11 cellular contexts compared by ENCODE assay signal in genomic region chr16:73019456-73020362, GRCh38. TPM values are rescaled to one million over a fixed set of nuclear protein-coding genes. Genes with fewer than 3 reads are reported as not detected.
DNase-seq lines count a peak whose midpoint lies in the region; ATAC-seq and TF ChIP-seq lines count a peak whose summit lies in the region.
"Had no signal": no experiment of that assay in that cellular context is flagged by ENCODE, and none has a peak within 500 bp of the region (broad histone marks: within the 10 kb centered on the region; RNA-seq: fewer than 3 reads in every experiment).

No MANE protein-coding gene starts in this region.

- no peaks in the 10 kb centered on the region for H3K79me1 ChIP-seq in H9 (ENCODE audit: insufficient read depth, low read depth, low read length, poor library complexity, severe bottlenecking)

- H3T11ph ChIP-seq in H9 (ENCODE audit: low read length): no peak overlapping the region

- H3K4me1 ChIP-seq in H9 (ENCODE audit: insufficient read depth, low read length) (peaks cover 3% of the 10 kb centered on the region; the same call in 1 of the 2 replicates), sigmoid colon (peaks cover 0 to 86% (median 64%) of the 10 kb centered on the region in 4 donors)

- H3K18ac ChIP-seq in H9 (ENCODE audit: insufficient read length, low read depth, low read length): no peak overlapping the region

- H3K23me2 ChIP-seq in H9 (ENCODE audit: insufficient read length, low read depth, low read length, poor library complexity, severe bottlenecking): no peaks in the 10 kb centered on the region

- no peaks in the 10 kb centered on the region for H3K36me3 Mint-ChIP-seq in H9 (ENCODE audit: insufficient read depth in 1 of 3, low read depth in 3 of 3)
- H3K36me3 Mint-ChIP-seq in activated CD4-positive, alpha-beta memory T cell treated with anti-CD3 and anti-CD28 coated beads for 36 hours: no peaks in the 10 kb centered on the region

- POLR2A ChIA-PET in activated CD4-positive, alpha-beta memory T cell treated with anti-CD3 and anti-CD28 coated beads for 36 hours (lab: Charles Lee): no interaction called here

- H3K36me3 ChIP-seq in sigmoid colon: no peaks in the 10 kb centered on the region
- H3K36me3 ChIP-seq: neutrophil, WERI-Rb-1 had no signal

- CTCF ChIA-PET in activated CD4-positive, alpha-beta memory T cell treated with anti-CD3 and anti-CD28 coated beads for 36 hours (lab: Charles Lee): no interaction called here

- intact Hi-C loops in Right ventricle myocardium inferior (cut with DNase I): no loop called here
- intact Hi-C loops in sigmoid colon (cut with DNase I): no loop called here
- intact Hi-C loops in activated CD4-positive, alpha-beta memory T cell treated with anti-CD3 and anti-CD28 coated beads for 36 hours (cut with micrococcal nuclease): no loop called here

- no peak overlapping the region for H2AK5ac ChIP-seq in H9 (ENCODE audit: insufficient read length, low read length)

- no peak overlapping the region for H4K5ac ChIP-seq in H9 (ENCODE audit: insufficient read length, low read depth, low read length)

- no peak overlapping the region for H3K23ac ChIP-seq in H9 (ENCODE audit: insufficient read length, low read depth, low read length)

- TF ChIP-seq POLR2A in sigmoid colon (IDR thresholded peaks at IDR 0.05): no peak

- no peaks in the 10 kb centered on the region for H4K20me1 ChIP-seq in H9 (ENCODE audit: control insufficient read depth, insufficient read depth, insufficient read length)

- no peak overlapping the region for H2BK120ac ChIP-seq in H9 (ENCODE audit: low read depth, low read length, poor library complexity, severe bottlenecking)

- no peaks in the 10 kb centered on the region for H3K79me2 ChIP-seq in H9 (ENCODE audit: insufficient read depth, low read length)

- H3K9me3 ChIP-seq in H9 (ENCODE audit: control insufficient read depth, low read depth, low read length): no peaks in the 10 kb centered on the region
- no peaks in the 10 kb centered on the region for H3K9me3 ChIP-seq in sigmoid colon
- H3K9me3 ChIP-seq: neutrophil had no signal

- H4K91ac ChIP-seq in H9 (ENCODE audit: insufficient read length, low read depth, low read length): no peak overlapping the region

- H2AFZ ChIP-seq in H9 (ENCODE audit: low read length): no peak overlapping the region

- no peak for DNase-seq in H9
- DNase-seq in T1000 (lab: John Stamatoyannopoulos, UW): peak; percentile 6
- no peak for DNase-seq in Right ventricle myocardium inferior (ENCODE audit: missing footprints)
- peak; percentile 65 for DNase-seq in sigmoid colon
- no peak for DNase-seq in activated CD4-positive, alpha-beta memory T cell treated with anti-CD3 and anti-CD28 coated beads for 36 hours
- no peak for DNase-seq in stimulated activated CD4-positive, alpha-beta T cell treated with anti-CD3 and anti-CD28 coated beads, Interleukin-4, amount 100 ng/mL, for 1 hour
- DNase-seq in NCI-H2196 treated with DMSO at 0.1 percent for 48 hours (lab: John Stamatoyannopoulos, UW; ENCODE audit: unreplicated experiment): no peak
- DNase-seq: effector CD4-positive, alpha-beta T cell; WERI-Rb-1 had no signal

- TF ChIP-seq CTCF in H9 (conservative IDR thresholded peaks at IDR 0.05): no peak
- TF ChIP-seq CTCF in sigmoid colon (IDR thresholded peaks at IDR 0.05): no peak

- no peak overlapping the region for H3K56ac ChIP-seq in H9 (ENCODE audit: insufficient read length, low read depth, low read length)

- H4K8ac ChIP-seq in H9 (replicated peaks; ENCODE audit: insufficient read length, low read depth, low read length): no peak overlapping the region

- no peak overlapping the region for H2BK20ac ChIP-seq in H9 (ENCODE audit: low read depth, low read length, poor library complexity, severe bottlenecking)

- H3K9ac ChIP-seq in H9 (ENCODE audit: extremely low read depth, insufficient read length, low read length): no peak overlapping the region

- H3K27me3 ChIP-seq in H9 (ENCODE audit: insufficient read depth, low read length) (no peaks in the 10 kb centered on the region; the same call in 1 of the 2 replicates), sigmoid colon (no peaks in the 10 kb centered on the region)
- H3K27me3 ChIP-seq: neutrophil had no signal

- no peaks in the 10 kb centered on the region for H3K9me3 Mint-ChIP-seq in H9
- no peaks in the 10 kb centered on the region for H3K9me3 Mint-ChIP-seq in activated CD4-positive, alpha-beta memory T cell treated with anti-CD3 and anti-CD28 coated beads for 36 hours

- H3K4ac ChIP-seq in H9 (ENCODE audit: low read depth, low read length): no peak overlapping the region

- no peak overlapping the region; a peak in 1 of 7 replicates for H3K27ac Mint-ChIP-seq in H9
- no peak overlapping the region for H3K27ac Mint-ChIP-seq in activated CD4-positive, alpha-beta memory T cell treated with anti-CD3 and anti-CD28 coated beads for 36 hours

- TF ChIP-seq EP300 in sigmoid colon (IDR thresholded peaks at IDR 0.05): no peak

- peaks cover 10 to 18% of the 10 kb centered on the region in 2 experiments for H3K4me1 Mint-ChIP-seq in H9
- no peaks in the 10 kb centered on the region for H3K4me1 Mint-ChIP-seq in activated CD4-positive, alpha-beta memory T cell treated with anti-CD3 and anti-CD28 coated beads for 36 hours (ENCODE audit: low read depth)

- ATAC-seq in Right ventricle myocardium inferior (peak; percentile 19), GM21528 (IDR thresholded peaks at IDR 0.05; ENCODE audit: low FRiP score, unreplicated experiment) (no peak)

- WGBS in H9 (ENCODE audit: extremely low coverage, insufficient read length, low lambda C conversion rate): no CpG with 5 or more reads among the region's 19 CpGs
- 84% methylated on average over 19 of the region's 19 CpGs for WGBS in sigmoid colon, 2 donors

- no peak overlapping the region for H2BK5ac ChIP-seq in H9 (ENCODE audit: insufficient read length, low read length)

- no peak overlapping the region for H3K4me3 Mint-ChIP-seq in H9
- no peak overlapping the region for H3K4me3 Mint-ChIP-seq in activated CD4-positive, alpha-beta memory T cell treated with anti-CD3 and anti-CD28 coated beads for 36 hours

- no peak overlapping the region for H2BK12ac ChIP-seq in H9 (ENCODE audit: insufficient read length, low read depth, low read length)

- H3K27ac ChIP-seq in H9 (ENCODE audit: insufficient read length, low read depth, low read length) (no peak overlapping the region), sigmoid colon (peak overlapping the region in 3 of 4 donors; percentile 34 to 48 (median 38))
- H3K27ac ChIP-seq: neutrophil, WERI-Rb-1 had no signal

- H3K14ac ChIP-seq in H9 (ENCODE audit: insufficient read depth, low read length): 0 out of 2 replicates have a peak overlapping the region, but pooled peaks have one; percentile 27

- no peak overlapping the region for H3K4me2 ChIP-seq in H9 (ENCODE audit: insufficient read depth, insufficient read length, low read length)

- no peak overlapping the region for H2BK15ac ChIP-seq in H9 (ENCODE audit: low read depth, low read length)

- no peak overlapping the region for H3K4me3 ChIP-seq in sigmoid colon

- peaks cover 73% of the 10 kb centered on the region for H3K27me3 Mint-ChIP-seq in H9 (ENCODE audit: low read depth)
- no peaks in the 10 kb centered on the region for H3K27me3 Mint-ChIP-seq in activated CD4-positive, alpha-beta memory T cell treated with anti-CD3 and anti-CD28 coated beads for 36 hours

RNA-seq across cellular contexts. Expression of gene ZFHX3, which starts 28.2 kb away (rescaled TPM):
- 1.1 and 1.5 TPM in 2 replicates for total RNA-seq in H9 (2021)
- total RNA-seq in Right ventricle myocardium inferior: 8.4 TPM
- 10 to 100 TPM; 17.8 to 38.8 (median 19.1) TPM for total RNA-seq in sigmoid colon
- polyA plus RNA-seq in sigmoid colon: 1 to 10 TPM in 2 of 3 donors, under 1 TPM in 1; 0.69 to 4.3 (median 1.2) TPM
- total RNA-seq in activated CD4-positive, alpha-beta memory T cell treated with anti-CD3 and anti-CD28 coated beads for 36 hours: under 1 TPM; 0.21 to 0.68 TPM

Comparison
In these comparisons a context has a peak if more than half of its experiments do, and no peak if none do; other contexts are left out.
1. DNase-seq: peak in T1000 (single experiment) and sigmoid colon (single experiment); none in H9 (single experiment), Right ventricle myocardium inferior (single experiment), activated CD4-positive, alpha-beta memory T cell treated with anti-CD3 and anti-CD28 coated beads for 36 hours (single experiment), stimulated activated CD4-positive, alpha-beta T cell treated with anti-CD3 and anti-CD28 coated beads, Interleukin-4, amount 100 ng/mL, for 1 hour (single experiment) and NCI-H2196 treated with DMSO at 0.1 percent for 48 hours (single experiment).